Comparison of ENCODE assay signal across 16 cellular contexts in the genomic region with DNA sequence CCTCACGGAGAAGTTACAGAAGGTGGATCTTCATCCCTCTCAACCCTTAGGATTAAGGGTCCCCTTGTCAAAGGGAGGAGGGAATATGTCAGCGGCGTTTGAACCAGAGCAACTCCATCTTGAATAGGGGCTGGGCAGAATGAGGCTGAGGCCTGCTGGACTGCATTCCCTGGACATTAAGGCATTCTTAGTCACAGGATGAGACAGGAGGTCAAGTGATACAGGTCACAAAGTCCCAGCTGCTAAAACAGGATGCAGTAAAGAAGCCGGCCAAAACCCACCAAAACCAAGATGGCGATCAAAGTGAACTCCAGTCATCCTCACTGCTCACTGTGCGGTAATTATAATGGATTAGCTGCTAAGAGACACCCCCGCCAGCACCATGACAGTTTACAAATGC. TPM values are rescaled to one million over a fixed set of nuclear protein-coding genes. Genes with fewer than 3 reads are reported as not detected.
"Had no signal": no experiment of that assay in that cellular context is flagged by ENCODE, and none has a peak within 500 bp of the region (broad histone marks: within the 10 kb centered on the region; RNA-seq: fewer than 3 reads in every experiment).

No MANE protein-coding gene starts in this region.

- H3K4me3 ChIP-seq: tibial artery, uterus had no signal

- H3K27ac ChIP-seq: brain microvascular endothelial cell, parathyroid adenoma, tibial artery, uterus had no signal

- H3K36me3 ChIP-seq: brain microvascular endothelial cell, tibial artery, uterus had no signal

- ATAC-seq: activated naive CD4-positive, alpha-beta T cell treated with anti-CD3 and anti-CD28 coated beads, Interleukin-2, amount 50 U/mL, for 72 hours; esophagus mucosa; left ventricle myocardium superior had no signal

- H3K79me2 ChIP-seq: parathyroid adenoma had no signal

- H3K9me3 ChIP-seq: tibial artery, uterus had no signal

- DNase-seq: activated CD4-positive, CD25-positive, alpha-beta regulatory T cell; activated effector memory CD4-positive, alpha-beta T cell treated with anti-CD3 and anti-CD28 coated beads, Interleukin-2, amount 50 U/mL, for 16 hours; activated T-cell treated with anti-CD3 and anti-CD28 coated beads, Interleukin-2, amount 50 U/mL, for 1 hour; amniotic stem cell; brain microvascular endothelial cell; cerebellar nuclear complex; foreskin fibroblast; left ventricle myocardium superior; small intestine; T-helper 2 cell; tibial artery; uterus had no signal

- H3K4me1 ChIP-seq: parathyroid adenoma, tibial artery, uterus had no signal

- H3K36me3 Mint-ChIP-seq: activated naive CD4-positive, alpha-beta T cell treated with anti-CD3 and anti-CD28 coated beads, Interleukin-2, amount 50 U/mL, for 72 hours had no signal

- H3K9ac ChIP-seq: parathyroid adenoma had no signal

- H3K9me3 Mint-ChIP-seq: activated naive CD4-positive, alpha-beta T cell treated with anti-CD3 and anti-CD28 coated beads, Interleukin-2, amount 50 U/mL, for 72 hours had no signal

- H3K27ac Mint-ChIP-seq: activated naive CD4-positive, alpha-beta T cell treated with anti-CD3 and anti-CD28 coated beads, Interleukin-2, amount 50 U/mL, for 72 hours had no signal

- H2AFZ ChIP-seq: parathyroid adenoma had no signal

- H3K27me3 ChIP-seq: brain microvascular endothelial cell, uterus had no signal

RNA-seq across cellular contexts. Expression of a gene that starts 36.7 kb away (rescaled TPM):
- total RNA-seq: activated naive CD4-positive, alpha-beta T cell treated with anti-CD3 and anti-CD28 coated beads, Interleukin-2, amount 50 U/mL, for 72 hours; dermis microvascular lymphatic vessel endothelial cell; left ventricle myocardium superior had no signal
